In genomic region chr13:52461265-52461664, GRCh38 we compare ENCODE assay signal across 21 cellular contexts. TPM values are rescaled to one million over a fixed set of nuclear protein-coding genes. Genes with fewer than 3 reads are reported as not detected.
DNase-seq lines count a peak whose midpoint lies in the region; ATAC-seq and TF ChIP-seq lines count a peak whose summit lies in the region.
"Had no signal": no experiment of that assay in that cellular context is flagged by ENCODE, and none has a peak within 500 bp of the region (broad histone marks: within the 10 kb centered on the region; RNA-seq: fewer than 3 reads in every experiment).

No MANE protein-coding gene starts in this region.

- no peak overlapping the region for H3K9ac ChIP-seq in GM23248
- H3K9ac ChIP-seq in PC-3 (ENCODE audit: low read length), result no peak overlapping the region
- H3K9ac ChIP-seq in fibroblast of lung (ENCODE audit: insufficient read depth, low read length), result no peak overlapping the region

- TF ChIP-seq CTCF in PC-3 (conservative IDR thresholded peaks at IDR 0.05; ENCODE audit: low read depth, low read length), result no peak
- TF ChIP-seq CTCF in fibroblast of lung (conservative IDR thresholded peaks at IDR 0.05 in 1 of 2, IDR thresholded peaks at IDR 0.05 in 1 of 2; ENCODE audit: low read depth in 1 of 2, low read length in 2 of 2), result no peak
- TF ChIP-seq CTCF in GM13977 (IDR thresholded peaks at IDR 0.05; ENCODE audit: extremely low read depth, insufficient read depth, missing control alignments), result no peak

- H3K4me2 ChIP-seq in GM23248 (ENCODE audit: unreplicated experiment) (no peak overlapping the region), PC-3 (ENCODE audit: low read length) (no peak overlapping the region), fibroblast of lung (ENCODE audit: extremely low read depth, insufficient read depth, low read length) (no peak overlapping the region)

- peaks cover 58% of the 10 kb centered on the region for H3K4me1 Mint-ChIP-seq in activated CD8-positive, alpha-beta memory T cell treated with anti-CD3 and anti-CD28 coated beads, Interleukin-2, amount 10 ng/mL, durations not matched to agents 7 days and 5 days

- no peaks in the 10 kb centered on the region for H3K9me3 Mint-ChIP-seq in activated CD8-positive, alpha-beta memory T cell treated with anti-CD3 and anti-CD28 coated beads, Interleukin-2, amount 10 ng/mL, durations not matched to agents 7 days and 5 days (ENCODE audit: low read depth)
- H3K9me3 Mint-ChIP-seq: activated T-cell treated with anti-CD3 and anti-CD28 coated beads, Interleukin-2, amount 50 U/mL, for 24 hours; endodermal cell had no signal

- H3K27me3 Mint-ChIP-seq in activated CD8-positive, alpha-beta memory T cell treated with anti-CD3 and anti-CD28 coated beads, Interleukin-2, amount 10 ng/mL, durations not matched to agents 7 days and 5 days, result no peaks in the 10 kb centered on the region
- H3K27me3 Mint-ChIP-seq: activated naive CD8-positive, alpha-beta T cell; activated T-cell treated with anti-CD3 and anti-CD28 coated beads, Interleukin-2, amount 50 U/mL, for 24 hours had no signal

- BruUV-seq in PC-3 (replicated peaks; lab: Mats Ljungman, UMichigan), result TSS peak; percentile 4

- H3K79me2 ChIP-seq in GM23248 (ENCODE audit: insufficient read depth) (peaks cover 91% of the 10 kb centered on the region), PC-3 (ENCODE audit: low read length) (peaks cover 76% of the 10 kb centered on the region), fibroblast of lung (ENCODE audit: control insufficient read depth, insufficient read depth, low read length) (peaks cover 52% of the 10 kb centered on the region)

- H2AFZ ChIP-seq in GM23248, result 0 out of 2 replicates have a peak overlapping the region, but pooled peaks have one; percentile 11
- no peak overlapping the region for H2AFZ ChIP-seq in PC-3 (ENCODE audit: low read length)
- H2AFZ ChIP-seq in fibroblast of lung (ENCODE audit: low read length), result peak overlapping the region; percentile 3

- ATAC-seq in activated CD8-positive, alpha-beta memory T cell treated with anti-CD3 and anti-CD28 coated beads, Interleukin-2, amount 10 ng/mL, durations not matched to agents 7 days and 5 days, result peak; percentile 64
- ATAC-seq in PC-3, result no peak
- ATAC-seq: body of pancreas had no signal

- H3K9me2 ChIP-seq in GM23248 (ENCODE audit: insufficient read depth) (no peaks in the 10 kb centered on the region), PC-3 (replicated peaks; ENCODE audit: low read length) (no peaks in the 10 kb centered on the region)

- H3K36me3 ChIP-seq in GM23248 (ENCODE audit: low read depth) (peaks cover 29% of the 10 kb centered on the region; the same call in 1 of the 2 replicates), PC-3 (ENCODE audit: low read depth, low read length) (peaks cover 44% of the 10 kb centered on the region), fibroblast of lung (ENCODE audit: control insufficient read depth, insufficient read depth, low read length) (no peaks in the 10 kb centered on the region)
- H3K36me3 ChIP-seq: uterus had no signal

- H4K20me1 ChIP-seq in GM23248 (ENCODE audit: insufficient read depth), result no peaks in the 10 kb centered on the region
- H4K20me1 ChIP-seq in PC-3 (ENCODE audit: low read length), result 0 out of 2 replicates have a peak, but pooled peaks cover 13% of the 10 kb centered on the region
- no peaks in the 10 kb centered on the region for H4K20me1 ChIP-seq in fibroblast of lung (ENCODE audit: control insufficient read depth, extremely low read depth, insufficient read depth, low read length)

- no peaks in the 10 kb centered on the region for H3K27me3 ChIP-seq in GM23248 (replicated peaks; ENCODE audit: insufficient read depth)
- no peaks in the 10 kb centered on the region for H3K27me3 ChIP-seq in PC-3 (ENCODE audit: low read length)
- H3K27me3 ChIP-seq in fibroblast of lung (ENCODE audit: control insufficient read depth, insufficient read depth, low read length), result no peaks in the 10 kb centered on the region
- H3K27me3 ChIP-seq: body of pancreas, neutrophil, uterus had no signal

- peak overlapping the region; percentile 74 for H3K27ac Mint-ChIP-seq in activated CD8-positive, alpha-beta memory T cell treated with anti-CD3 and anti-CD28 coated beads, Interleukin-2, amount 10 ng/mL, durations not matched to agents 7 days and 5 days
- H3K27ac Mint-ChIP-seq: activated naive CD8-positive, alpha-beta T cell; activated T-cell treated with anti-CD3 and anti-CD28 coated beads, Interleukin-2, amount 50 U/mL, for 24 hours; endodermal cell had no signal

- H3K4me3 Mint-ChIP-seq in activated CD8-positive, alpha-beta memory T cell treated with anti-CD3 and anti-CD28 coated beads, Interleukin-2, amount 10 ng/mL, durations not matched to agents 7 days and 5 days, result peak overlapping the region; percentile 7
- H3K4me3 Mint-ChIP-seq: activated naive CD8-positive, alpha-beta T cell; activated T-cell treated with anti-CD3 and anti-CD28 coated beads, Interleukin-2, amount 50 U/mL, for 24 hours; endodermal cell had no signal

- 82 to 87% methylated on average over 3 of the region's 3 CpGs for WGBS in GM23248 (ENCODE audit: low coverage in 1 of 2, low lambda C conversion rate in 2 of 2, missing lambda C conversion rate in 2 of 2), 2 experiments

- H3F3A ChIP-seq in GM23248 (ENCODE audit: insufficient read depth) (no peaks in the 10 kb centered on the region), PC-3 (ENCODE audit: low read length, unreplicated experiment) (no peaks in the 10 kb centered on the region)

- peak; percentile 54 for DNase-seq in activated CD8-positive, alpha-beta memory T cell treated with anti-CD3 and anti-CD28 coated beads, Interleukin-2, amount 10 ng/mL, durations not matched to agents 7 days and 5 days
- DNase-seq in activated CD8-positive, alpha-beta memory T cell treated with anti-CD3 and anti-CD28 coated beads, Interleukin-2, amount 50 U/mL, for 48 hours, result no peak
- DNase-seq in GM23248 (no peak), PC-3 (no peak), fibroblast of lung (ENCODE audit: low read depth in 2 of 2) (no peak), GM13977 (ENCODE audit: low spot score) (no peak), hippocampal formation (lab: John Stamatoyannopoulos, UW) (no peak), cerebellar nuclear complex (lab: John Stamatoyannopoulos, UW) (no peak)
- DNase-seq: activated CD4-positive, alpha-beta T cell treated with anti-CD3 and anti-CD28 coated beads for 48 hours; activated T-cell treated with anti-CD3 and anti-CD28 coated beads, Interleukin-2, amount 50 U/mL, for 24 hours; body of pancreas; DMS79 treated with DMSO at 0.1 percent for 48 hours; endodermal cell; head of caudate nucleus; left ventricle myocardium inferior; NCI-H187; NCI-H226; uterus had no signal

- peaks cover 63% of the 10 kb centered on the region for H3K36me3 Mint-ChIP-seq in activated CD8-positive, alpha-beta memory T cell treated with anti-CD3 and anti-CD28 coated beads, Interleukin-2, amount 10 ng/mL, durations not matched to agents 7 days and 5 days

- H3K4me1 ChIP-seq in GM23248 (ENCODE audit: insufficient read depth) (peaks cover 10% of the 10 kb centered on the region), PC-3 (ENCODE audit: insufficient read depth, low read length) (peaks cover 15% of the 10 kb centered on the region), fibroblast of lung (ENCODE audit: control insufficient read depth, extremely low read depth, insufficient read depth, low read length) (peaks cover 6% of the 10 kb centered on the region)
- H3K4me1 ChIP-seq: uterus had no signal

- no peak overlapping the region for H3K4me3 ChIP-seq in GM23248
- no peak overlapping the region for H3K4me3 ChIP-seq in PC-3 (ENCODE audit: low read length)
- H3K4me3 ChIP-seq in fibroblast of lung (replicated peaks in 1 of 4; ENCODE audit: control extremely low read depth in 1 of 4, insufficient read depth in 1 of 4, low read depth in 3 of 4, low read length in 4 of 4), result no peak overlapping the region
- H3K4me3 ChIP-seq: body of pancreas, left ventricle myocardium inferior, uterus had no signal

- H3K9me3 ChIP-seq in GM23248 (ENCODE audit: low read depth) (no peaks in the 10 kb centered on the region), PC-3 (ENCODE audit: low read length) (no peaks in the 10 kb centered on the region), fibroblast of lung (ENCODE audit: control insufficient read depth, insufficient read depth, low read depth, low read length) (no peaks in the 10 kb centered on the region)
- H3K9me3 ChIP-seq: body of pancreas, left ventricle myocardium inferior, neutrophil, uterus had no signal

- intact Hi-C loops in PC-3 (cut with micrococcal nuclease), result no loop called here

- POLR2A ChIA-PET in PC-3 (lab: Charles Lee; ENCODE audit: unreplicated experiment), result no interaction called here

- CTCF ChIA-PET in activated CD8-positive, alpha-beta memory T cell treated with anti-CD3 and anti-CD28 coated beads, Interleukin-2, amount 10 ng/mL, durations not matched to agents 7 days and 5 days (lab: Charles Lee), result interaction anchor here (1.6 kb wide), 1 partner anchor 9 kb away, joined by 3 read pairs; no protein-coding TSS in a partner anchor
- CTCF ChIA-PET in PC-3 (lab: Charles Lee), result no interaction called here

- H3K27ac ChIP-seq in GM23248 (no peak overlapping the region), PC-3 (ENCODE audit: low read length) (no peak overlapping the region), fibroblast of lung (ENCODE audit: insufficient read depth, low read length) (no peak overlapping the region)
- H3K27ac ChIP-seq: body of pancreas, left ventricle myocardium inferior, neutrophil, RWPE1, uterus had no signal

- in situ Hi-C loops in GM23248 (cut with MboI), result no loop called here
- in situ Hi-C loops in GM13977 (cut with MboI; ENCODE audit: low pct_unique_long_range_greater_than_20kb, low sequenced_read_pairs, unreplicated experiment), result no loop called here

RNA-seq across cellular contexts. Expression of gene CKAP2, which starts 6.0 kb away (rescaled TPM):
- total RNA-seq in activated CD8-positive, alpha-beta memory T cell treated with anti-CD3 and anti-CD28 coated beads, Interleukin-2, amount 10 ng/mL, durations not matched to agents 7 days and 5 days, result 10 to 100 TPM; 63.7 to 71.7 TPM
- 24.2 and 25.2 TPM in 2 replicates for total RNA-seq in GM23248 (2014; rRNA removed; shearing (Covaris generic))
- polyA plus RNA-seq in GM23248 (2016; fragmentation: Nextera tagmentation; extraction: Ambion mirVana), result 34.4 and 37.6 TPM in 2 replicates
- 27.1 and 30.7 TPM in 2 replicates for total RNA-seq in PC-3 (2014; rRNA removed)
- 9.5 and 24.8 TPM in 2 replicates for total RNA-seq in fibroblast of lung
- polyA plus RNA-seq in fibroblast of lung, result 10.5 and 28.2 TPM in 2 replicates
- polyA plus RNA-seq in fibroblast of lung (2012), result 12.8 and 34.0 TPM in 2 replicates
- polyA minus RNA-seq in fibroblast of lung (ENCODE audit: low replicate concordance), result 2.3 and 2.4 TPM in 2 replicates

RNA-seq across cellular contexts. Expression of gene VPS36, which starts 10.8 kb away (rescaled TPM):
- 10 to 100 TPM; 42.5 to 46.7 TPM for total RNA-seq in activated CD8-positive, alpha-beta memory T cell treated with anti-CD3 and anti-CD28 coated beads, Interleukin-2, amount 10 ng/mL, durations not matched to agents 7 days and 5 days
- total RNA-seq in GM23248 (2014; rRNA removed; shearing (Covaris generic)), result 34.7 and 55.1 TPM in 2 replicates
- 34.6 and 42.6 TPM in 2 replicates for polyA plus RNA-seq in GM23248 (2016; fragmentation: Nextera tagmentation; extraction: Ambion mirVana)
- total RNA-seq in PC-3 (2014; rRNA removed), result 10.1 and 11.1 TPM in 2 replicates
- total RNA-seq in fibroblast of lung, result 22.6 and 28.2 TPM in 2 replicates
- 15.8 and 16.2 TPM in 2 replicates for polyA plus RNA-seq in fibroblast of lung
- 12.9 and 13.9 TPM in 2 replicates for polyA plus RNA-seq in fibroblast of lung (2012)
- polyA minus RNA-seq in fibroblast of lung (ENCODE audit: low replicate concordance), result 3.9 and 7.8 TPM in 2 replicates

RNA-seq across cellular contexts. Expression of gene THSD1, which starts 55.3 kb away (rescaled TPM):
- under 1 TPM; 0.26 TPM for total RNA-seq in activated CD8-positive, alpha-beta memory T cell treated with anti-CD3 and anti-CD28 coated beads, Interleukin-2, amount 10 ng/mL, durations not matched to agents 7 days and 5 days
- 11.4 and 11.6 TPM in 2 replicates for total RNA-seq in GM23248 (2014; rRNA removed; shearing (Covaris generic))
- polyA plus RNA-seq in GM23248 (2016; fragmentation: Nextera tagmentation; extraction: Ambion mirVana), result 11.5 and 12.0 TPM in 2 replicates
- total RNA-seq in PC-3 (2014; rRNA removed), result 1.0 and 1.3 TPM in 2 replicates
- 9.1 and 9.8 TPM in 2 replicates for total RNA-seq in fibroblast of lung
- polyA plus RNA-seq in fibroblast of lung, result 5.2 and 10.2 TPM in 2 replicates
- polyA plus RNA-seq in fibroblast of lung (2012), result 3.7 and 7.8 TPM in 2 replicates
- polyA minus RNA-seq in fibroblast of lung (ENCODE audit: low replicate concordance), result 4.4 and 14.9 TPM in 2 replicates
